In the genomic region with DNA sequence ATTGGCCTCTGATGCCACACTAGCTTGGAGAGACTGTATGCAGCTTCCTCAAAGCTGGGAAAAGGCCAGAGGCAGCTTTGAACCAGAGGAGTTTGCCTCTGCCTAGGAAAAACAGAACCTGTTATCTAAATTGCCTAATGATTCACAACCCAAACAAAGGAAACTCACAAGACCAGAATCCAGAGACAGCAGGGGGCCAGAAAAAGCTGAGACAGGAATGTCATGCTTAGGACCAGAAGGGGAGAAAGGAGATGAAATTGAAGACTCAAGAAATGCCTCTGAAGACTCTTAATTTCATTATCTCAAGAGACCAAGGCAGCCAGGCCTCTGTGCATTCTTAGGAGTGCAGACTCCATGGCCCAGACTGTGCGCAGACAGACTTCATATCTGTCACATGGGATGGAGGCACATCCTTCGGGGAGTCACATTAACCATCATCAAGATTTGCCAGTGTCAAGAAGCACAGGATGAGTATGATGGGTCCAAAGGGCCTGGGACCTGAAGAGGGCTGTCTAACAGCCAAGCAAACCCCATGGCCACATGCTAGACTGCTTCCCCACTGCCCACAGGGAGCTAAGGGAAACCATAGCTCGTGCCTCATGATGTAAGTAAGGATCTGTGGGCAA, we compare ENCODE assay signal across 13 cellular contexts. TPM values are rescaled to one million over a fixed set of nuclear protein-coding genes. Genes with fewer than 3 reads are reported as not detected.
A peak's percentile ranks its signal among the peaks of the same experiment; 100 is the strongest.
DNase-seq lines count a peak whose midpoint lies in the region; ATAC-seq and TF ChIP-seq lines count a peak whose summit lies in the region.
"Had no signal": no experiment of that assay in that cellular context is flagged by ENCODE, and none has a peak within 500 bp of the region (broad histone marks: within the 10 kb centered on the region; RNA-seq: fewer than 3 reads in every experiment).

No MANE protein-coding gene starts in this region.

- no peak for TF ChIP-seq POLR2A in breast epithelium (IDR thresholded peaks at IDR 0.05)

- WGBS in iPS DF 6.9 (ENCODE audit: insufficient coverage, insufficient read length), result no CpG with 5 or more reads among the region's 3 CpGs

- TF ChIP-seq CTCF in MCF 10A (IDR thresholded peaks at IDR 0.05; ENCODE audit: unreplicated experiment), result no peak
- TF ChIP-seq CTCF in breast epithelium (IDR thresholded peaks at IDR 0.05), result no peak
- no peak for TF ChIP-seq CTCF in WTC11 (IDR thresholded peaks at IDR 0.05)
- TF ChIP-seq CTCF in ascending aorta (IDR thresholded peaks at IDR 0.05), result no peak

- CTCF ChIA-PET in MCF 10A (lab: Yijun Ruan, JAX), result interaction anchor here (0.7 to 1.4 kb wide), 2 partner anchors 9 to 28 kb away, joined by 3 read pairs; no protein-coding TSS in a partner anchor
- CTCF ChIA-PET in WTC11 (lab: Charles Lee), result interaction anchor here (0.6 to 1.4 kb wide), 7 partner anchors 29 to 426 kb away, joined by 3 to 4 read pairs (median 3); no protein-coding TSS in a partner anchor

- H3K36me3 Mint-ChIP-seq in MCF 10A (ENCODE audit: insufficient read depth, unreplicated experiment), result peaks cover 5% of the 10 kb centered on the region
- H3K36me3 Mint-ChIP-seq in WTC11, result no peaks in the 10 kb centered on the region

- no peak overlapping the region for H3K4me3 Mint-ChIP-seq in MCF 10A (ENCODE audit: unreplicated experiment)
- no peak overlapping the region for H3K4me3 Mint-ChIP-seq in WTC11

- H3K27ac ChIP-seq in breast epithelium (no peak overlapping the region), iPS DF 6.9 (ENCODE audit: low read length) (no peak overlapping the region), ascending aorta (no peak overlapping the region)
- H3K27ac ChIP-seq: upper lobe of right lung, VCaP had no signal

- BruUV-seq in MCF 10A (replicated peaks; lab: Mats Ljungman, UMichigan), result no TSS peak

- no peaks in the 10 kb centered on the region for H3K4me1 Mint-ChIP-seq in MCF 10A (ENCODE audit: insufficient read depth, unreplicated experiment)
- peaks cover 33% of the 10 kb centered on the region for H3K4me1 Mint-ChIP-seq in WTC11

- peak; percentile 70 for ATAC-seq in WTC11
- no peak for ATAC-seq in HG03354 (IDR thresholded peaks at IDR 0.05; ENCODE audit: poor library complexity, severe bottlenecking, unreplicated experiment)
- ATAC-seq: upper lobe of right lung had no signal

- POLR2A ChIA-PET in MCF 10A (lab: Yijun Ruan, JAX) (interaction anchor here (1.0 kb wide), 1 partner anchor 11 kb away, joined by 3 read pairs; no protein-coding TSS in a partner anchor), WTC11 (lab: Charles Lee) (no interaction called here)

- intact Hi-C loops in MCF 10A (cut with micrococcal nuclease) (no loop called here), breast epithelium (cut with DNase I; ENCODE audit: low total_unique reads) (no loop called here), ascending aorta (cut with DNase I) (no loop called here)

- no peaks in the 10 kb centered on the region for H3K9me3 ChIP-seq in breast epithelium
- no peaks in the 10 kb centered on the region for H3K9me3 ChIP-seq in iPS DF 6.9 (ENCODE audit: control insufficient read depth, insufficient read depth, low read length)
- no peaks in the 10 kb centered on the region for H3K9me3 ChIP-seq in ascending aorta
- H3K9me3 ChIP-seq: upper lobe of right lung had no signal

- no peak overlapping the region for H3K4me3 ChIP-seq in breast epithelium
- no peak overlapping the region for H3K4me3 ChIP-seq in iPS DF 6.9 (ENCODE audit: low read length)
- no peak overlapping the region for H3K4me3 ChIP-seq in ascending aorta
- H3K4me3 ChIP-seq: upper lobe of right lung had no signal

- DNase-seq in MCF 10A (ENCODE audit: unreplicated experiment) (peak; percentile 5), breast epithelium (ENCODE audit: low spot score in 2 of 2) (no peak), WTC11 (ENCODE audit: low spot score) (peak; percentile 49), iPS DF 6.9 (ENCODE audit: low read depth, low spot score) (peak; percentile 64), UCSD-AML1 (lab: John Stamatoyannopoulos, UW; ENCODE audit: unreplicated experiment) (no peak), ascending aorta (ENCODE audit: low spot score in 2 of 2) (no peak), SIG-M5 treated with dmso at 0.1 percent for 504 hours (lab: John Stamatoyannopoulos, UW; ENCODE audit: unreplicated experiment) (no peak)
- DNase-seq: effector CD4-positive, alpha-beta T cell; kidney; NCI-H69; upper lobe of right lung had no signal

- H3K27me3 ChIP-seq in breast epithelium, result no peaks in the 10 kb centered on the region
- no peaks in the 10 kb centered on the region; the same call in 1 of the 2 replicates for H3K27me3 ChIP-seq in iPS DF 6.9 (ENCODE audit: control insufficient read depth, insufficient read depth, low read length)
- H3K27me3 ChIP-seq in ascending aorta, result no peaks in the 10 kb centered on the region
- H3K27me3 ChIP-seq: upper lobe of right lung had no signal

- H3K27ac Mint-ChIP-seq in MCF 10A (ENCODE audit: low read depth, unreplicated experiment) (no peak overlapping the region), WTC11 (peak overlapping the region; percentile 75)

- H3K27me3 Mint-ChIP-seq in MCF 10A (ENCODE audit: insufficient read depth, unreplicated experiment), result no peaks in the 10 kb centered on the region
- H3K27me3 Mint-ChIP-seq in WTC11 (ENCODE audit: low read depth), result no peaks in the 10 kb centered on the region

- no peaks in the 10 kb centered on the region for H3K36me3 ChIP-seq in breast epithelium
- H3K36me3 ChIP-seq in iPS DF 6.9 (ENCODE audit: control insufficient read depth, insufficient read depth, low read length), result no peaks in the 10 kb centered on the region
- H3K36me3 ChIP-seq in ascending aorta, result no peaks in the 10 kb centered on the region
- H3K36me3 ChIP-seq: upper lobe of right lung had no signal

- H3K4me1 ChIP-seq in breast epithelium (no peaks in the 10 kb centered on the region), iPS DF 6.9 (ENCODE audit: control insufficient read depth, insufficient read depth, low read length) (peaks cover 3% of the 10 kb centered on the region; the same call in 1 of the 2 replicates), ascending aorta (peaks cover 0 to 4% of the 10 kb centered on the region in 2 donors)
- H3K4me1 ChIP-seq: upper lobe of right lung had no signal

- H3K9me3 Mint-ChIP-seq in MCF 10A (ENCODE audit: unreplicated experiment) (no peaks in the 10 kb centered on the region), WTC11 (no peaks in the 10 kb centered on the region)

TF ChIP-seq in WTC11, 78 proteins besides CTCF, POLR2A, EP300 and RAD21:
- TF ChIP-seq GRHL2 (CRISPR knock-in tag; IDR thresholded peaks at IDR 0.05; ENCODE audit: insufficient replicate concordance, severe bottlenecking), result no peak
- TF ChIP-seq ZNF121 (CRISPR knock-in tag; IDR thresholded peaks at IDR 0.05), result no peak
- TF ChIP-seq, protein P1, sequence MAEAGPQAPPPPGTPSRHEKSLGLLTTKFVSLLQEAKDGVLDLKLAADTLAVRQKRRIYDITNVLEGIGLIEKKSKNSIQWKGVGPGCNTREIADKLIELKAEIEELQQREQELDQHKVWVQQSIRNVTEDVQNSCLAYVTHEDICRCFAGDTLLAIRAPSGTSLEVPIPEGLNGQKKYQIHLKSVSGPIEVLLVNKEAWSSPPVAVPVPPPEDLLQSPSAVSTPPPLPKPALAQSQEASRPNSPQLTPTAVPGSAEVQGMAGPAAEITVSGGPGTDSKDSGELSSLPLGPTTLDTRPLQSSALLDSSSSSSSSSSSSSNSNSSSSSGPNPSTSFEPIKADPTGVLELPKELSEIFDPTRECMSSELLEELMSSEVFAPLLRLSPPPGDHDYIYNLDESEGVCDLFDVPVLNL (CRISPR knock-in tag; IDR thresholded peaks at IDR 0.05; ENCODE audit: borderline replicate concordance, low read depth), result no peak
- 0 out of 2 replicates have a peak, but pooled peaks have one; percentile 17 for TF ChIP-seq TEAD1 (CRISPR knock-in tag; IDR thresholded peaks at IDR 0.05)
- no peak for TF ChIP-seq HMGA2 (CRISPR knock-in tag; IDR thresholded peaks at IDR 0.05)

RNA-seq across cellular contexts. Expression of a gene that starts 57.3 kb away (rescaled TPM):
- total RNA-seq in MCF 10A (2022) (5.2 and 7.9 TPM in 2 replicates), breast epithelium (10 to 100 TPM in 1 of 3 donors, 1 to 10 TPM in 2; 9.8 to 17.6 (median 10.0) TPM), WTC11 (2021) (9.7 to 10.5 TPM (median 10.0 TPM) in 3 replicates), ascending aorta (18.6 TPM)

Comparison
In these comparisons a context has a peak if more than half of its experiments do, and no peak if none do; other contexts are left out.
1. DNase-seq: peak in MCF 10A (single experiment), WTC11 (single experiment) and iPS DF 6.9 (single experiment); none in breast epithelium (0 of 2), UCSD-AML1 (single experiment), ascending aorta (0 of 2) and SIG-M5 treated with dmso at 0.1 percent for 504 hours (single experiment).